14 cellular contexts compared by ENCODE assay signal in the genomic region with DNA sequence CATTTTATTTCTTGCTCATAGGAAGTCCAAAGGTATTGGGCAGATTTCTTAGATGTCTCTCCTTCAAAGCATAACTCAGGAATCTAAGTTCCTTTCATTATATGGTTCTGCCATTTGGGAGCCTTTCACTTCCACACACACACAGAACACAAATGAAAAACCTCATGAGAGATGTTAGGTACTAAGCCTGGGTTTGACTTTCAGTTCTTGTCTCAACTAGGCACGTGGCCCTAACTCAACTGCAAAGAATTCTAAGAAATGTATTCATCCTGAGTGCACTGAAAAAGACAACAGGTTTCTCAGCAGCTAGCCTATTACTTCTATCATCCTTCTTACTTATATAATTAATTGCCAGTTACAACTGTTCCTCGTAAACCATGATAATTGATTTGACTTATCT.
DNase-seq lines count a peak whose midpoint lies in the region; ATAC-seq and TF ChIP-seq lines count a peak whose summit lies in the region.
"Had no signal": no experiment of that assay in that cellular context is flagged by ENCODE, and none has a peak within 500 bp of the region (broad histone marks: within the 10 kb centered on the region; RNA-seq: fewer than 3 reads in every experiment).

No MANE protein-coding gene starts in this region.

- H3K4me3 Mint-ChIP-seq in natural killer cell treated with Interleukin-12 subunit alpha and Interleukin-12 subunit beta and Interleukin-15 and Interleukin-18, amount 100 ng/mL, for 72 hours = peak overlapping the region; percentile 76
- H3K4me3 Mint-ChIP-seq in natural killer cell = no peak overlapping the region

- peak overlapping the region; percentile 78 to 91 for H3K27ac Mint-ChIP-seq in natural killer cell treated with Interleukin-12 subunit alpha and Interleukin-12 subunit beta and Interleukin-15 and Interleukin-18, amount 100 ng/mL, for 72 hours
- H3K27ac Mint-ChIP-seq in natural killer cell = no peak overlapping the region

- H3K4me3 ChIP-seq in MM.1S (ENCODE audit: low read length) = no peak overlapping the region
- no peak overlapping the region for H3K4me3 ChIP-seq in PC-3 (ENCODE audit: low read length)
- H3K4me3 ChIP-seq: BLaER1 treated with 17β-estradiol and CSF1 and Interleukin-3, amounts not matched to agents 10 nM and 100 nM; dorsolateral prefrontal cortex; suprapubic skin had no signal

- H3K79me2 ChIP-seq in MM.1S (ENCODE audit: low read length) (no peaks in the 10 kb centered on the region), PC-3 (ENCODE audit: low read length) (no peaks in the 10 kb centered on the region)

- no peak for TF ChIP-seq CTCF in natural killer cell (IDR thresholded peaks at IDR 0.05)
- TF ChIP-seq CTCF in MM.1S (IDR thresholded peaks at IDR 0.05; ENCODE audit: low read length) = no peak
- TF ChIP-seq CTCF in PC-3 (conservative IDR thresholded peaks at IDR 0.05; ENCODE audit: low read depth, low read length) = no peak

- no peak for DNase-seq in natural killer cell treated with Interleukin-12 subunit alpha and Interleukin-12 subunit beta and Interleukin-15 and Interleukin-18, amount 100 ng/mL, for 72 hours (ENCODE audit: low spot score)
- DNase-seq in natural killer cell (no peak), MM.1S (peak; percentile 71), epidermal melanocyte (ENCODE audit: insufficient read length, low spot score) (no peak), NCI-H1092 treated with DMSO at 0.1 percent for 48 hours (lab: John Stamatoyannopoulos, UW) (no peak), PC-3 (no peak)
- DNase-seq: dorsolateral prefrontal cortex, NCI-H2029 treated with DMSO at 0.1 percent for 48 hours, Right ventricle myocardium superior had no signal

- intact Hi-C loops in natural killer cell (cut with micrococcal nuclease) (loop anchor here (5.0 to 10.0 kb wide), 2 partner anchors 481 to 856 kb away; no protein-coding TSS in a partner anchor), PC-3 (cut with micrococcal nuclease) (loop anchor here (5.0 to 10.0 kb wide), 2 partner anchors 294 to 319 kb away; no protein-coding TSS in a partner anchor)

- H3K36me3 Mint-ChIP-seq in natural killer cell treated with Interleukin-12 subunit alpha and Interleukin-12 subunit beta and Interleukin-15 and Interleukin-18, amount 100 ng/mL, for 72 hours = no peaks in the 10 kb centered on the region
- H3K36me3 Mint-ChIP-seq in natural killer cell = no peaks in the 10 kb centered on the region

- 0 out of 2 replicates have a peak overlapping the region, but pooled peaks have one; percentile 10 for H3K4me2 ChIP-seq in MM.1S (ENCODE audit: low read depth, low read length)
- H3K4me2 ChIP-seq in PC-3 (ENCODE audit: low read length) = no peak overlapping the region

- H3K4me1 ChIP-seq in MM.1S (ENCODE audit: low read length) = peaks cover 22% of the 10 kb centered on the region
- peaks cover 11% of the 10 kb centered on the region for H3K4me1 ChIP-seq in PC-3 (ENCODE audit: insufficient read depth, low read length)
- H3K4me1 ChIP-seq: suprapubic skin had no signal

- H3K9ac ChIP-seq in MM.1S (ENCODE audit: low read length) = no peak overlapping the region
- H3K9ac ChIP-seq in PC-3 (ENCODE audit: low read length) = no peak overlapping the region
- H3K9ac ChIP-seq: BLaER1 treated with 17β-estradiol and CSF1 and Interleukin-3, amounts not matched to agents 10 nM and 100 nM had no signal

- H2AFZ ChIP-seq in MM.1S (ENCODE audit: low read length) = no peak overlapping the region
- no peak overlapping the region for H2AFZ ChIP-seq in PC-3 (ENCODE audit: low read length)

- peak overlapping the region; percentile 15; the same call in 1 of the 2 replicates for H3K27ac ChIP-seq in MM.1S (ENCODE audit: low read length)
- no peak overlapping the region for H3K27ac ChIP-seq in PC-3 (ENCODE audit: low read length)
- H3K27ac ChIP-seq: BLaER1 treated with 17β-estradiol and CSF1 and Interleukin-3, amounts not matched to agents 10 nM and 100 nM; dorsolateral prefrontal cortex; suprapubic skin had no signal

- no TSS peak for BruUV-seq in PC-3 (replicated peaks; lab: Mats Ljungman, UMichigan)

- CTCF ChIA-PET in PC-3 (lab: Charles Lee) = no interaction called here

- H3K9me3 Mint-ChIP-seq in natural killer cell treated with Interleukin-12 subunit alpha and Interleukin-12 subunit beta and Interleukin-15 and Interleukin-18, amount 100 ng/mL, for 72 hours = no peaks in the 10 kb centered on the region
- no peaks in the 10 kb centered on the region for H3K9me3 Mint-ChIP-seq in natural killer cell

- no peaks in the 10 kb centered on the region for H3K9me2 ChIP-seq in MM.1S (replicated peaks; ENCODE audit: insufficient read depth, low read length)
- H3K9me2 ChIP-seq in PC-3 (replicated peaks; ENCODE audit: low read length) = no peaks in the 10 kb centered on the region

- H3K27me3 ChIP-seq in MM.1S (replicated peaks; ENCODE audit: insufficient read depth, low read length) (no peaks in the 10 kb centered on the region), PC-3 (ENCODE audit: low read length) (no peaks in the 10 kb centered on the region)
- H3K27me3 ChIP-seq: BLaER1 treated with 17β-estradiol and CSF1 and Interleukin-3, amounts not matched to agents 10 nM and 100 nM; suprapubic skin had no signal

- H3K36me3 ChIP-seq in MM.1S (replicated peaks; ENCODE audit: insufficient read depth, low read length) = no peaks in the 10 kb centered on the region
- no peaks in the 10 kb centered on the region for H3K36me3 ChIP-seq in PC-3 (ENCODE audit: low read depth, low read length)
- H3K36me3 ChIP-seq: BLaER1 treated with 17β-estradiol and CSF1 and Interleukin-3, amounts not matched to agents 10 nM and 100 nM; suprapubic skin had no signal

- H3F3A ChIP-seq in MM.1S (ENCODE audit: insufficient read depth, low read length) (peaks cover 5% of the 10 kb centered on the region; the same call in 1 of the 2 replicates), PC-3 (ENCODE audit: low read length, unreplicated experiment) (no peaks in the 10 kb centered on the region)

- peak; percentile 61 to 78 for ATAC-seq in natural killer cell treated with Interleukin-12 subunit alpha and Interleukin-12 subunit beta and Interleukin-15 and Interleukin-18, amount 100 ng/mL, for 72 hours
- ATAC-seq in natural killer cell (no peak), GM21786 (IDR thresholded peaks at IDR 0.05; ENCODE audit: unreplicated experiment) (peak; percentile 79), HG03045 (IDR thresholded peaks at IDR 0.05; ENCODE audit: unreplicated experiment) (no peak), PC-3 (no peak)
- ATAC-seq: naive thymus-derived CD4-positive, alpha-beta T cell had no signal

- H3K9me3 ChIP-seq in MM.1S (replicated peaks; ENCODE audit: insufficient read depth, low read length) = no peaks in the 10 kb centered on the region
- H3K9me3 ChIP-seq in PC-3 (ENCODE audit: low read length) = no peaks in the 10 kb centered on the region
- H3K9me3 ChIP-seq: BLaER1 treated with 17β-estradiol and CSF1 and Interleukin-3, amounts not matched to agents 10 nM and 100 nM; suprapubic skin had no signal

- H3K4me1 Mint-ChIP-seq in natural killer cell treated with Interleukin-12 subunit alpha and Interleukin-12 subunit beta and Interleukin-15 and Interleukin-18, amount 100 ng/mL, for 72 hours (ENCODE audit: low read depth in 2 of 2) = peaks cover 42 to 49% of the 10 kb centered on the region in 2 donors
- peaks cover 0 to 4% of the 10 kb centered on the region in 2 donors for H3K4me1 Mint-ChIP-seq in natural killer cell

- no peaks in the 10 kb centered on the region for H3K27me3 Mint-ChIP-seq in natural killer cell treated with Interleukin-12 subunit alpha and Interleukin-12 subunit beta and Interleukin-15 and Interleukin-18, amount 100 ng/mL, for 72 hours
- H3K27me3 Mint-ChIP-seq in natural killer cell (ENCODE audit: low read depth in 2 of 2) = no peaks in the 10 kb centered on the region

- H4K20me1 ChIP-seq in MM.1S (ENCODE audit: insufficient read depth, low read length) (no peaks in the 10 kb centered on the region), PC-3 (ENCODE audit: low read length) (no peaks in the 10 kb centered on the region)
- H4K20me1 ChIP-seq: BLaER1 treated with 17β-estradiol and CSF1 and Interleukin-3, amounts not matched to agents 10 nM and 100 nM had no signal

- POLR2A ChIA-PET in PC-3 (lab: Charles Lee; ENCODE audit: unreplicated experiment) = no interaction called here

Comparison
In these comparisons a context has a peak if more than half of its experiments do, and no peak if none do; other contexts are left out.
1. ATAC-seq: peak in natural killer cell treated with Interleukin-12 subunit alpha and Interleukin-12 subunit beta and Interleukin-15 and Interleukin-18, amount 100 ng/mL, for 72 hours (2 of 2) and GM21786 (single experiment); none in natural killer cell (0 of 3), HG03045 (single experiment) and PC-3 (single experiment).
2. H3K27ac Mint-ChIP-seq: peak in natural killer cell treated with Interleukin-12 subunit alpha and Interleukin-12 subunit beta and Interleukin-15 and Interleukin-18, amount 100 ng/mL, for 72 hours (2 of 2); none in natural killer cell (0 of 2).